Comparison of ENCODE assay signal across 34 cellular contexts in genomic region chr3:138260636-138261035, GRCh38.
"Had no signal": no experiment of that assay in that cellular context is flagged by ENCODE, and none has a peak within 500 bp of the region (broad histone marks: within the 10 kb centered on the region; RNA-seq: fewer than 3 reads in every experiment).

No MANE protein-coding gene starts in this region.

- H3K4me3 Mint-ChIP-seq: activated CD8-positive, alpha-beta T cell treated with anti-CD3 and anti-CD28 coated beads for 36 hours; activated naive CD8-positive, alpha-beta T cell treated with anti-CD3 and anti-CD28 coated beads for 36 hours; activated T-cell treated with anti-CD3 and anti-CD28 coated beads, Interleukin-2, amount 50 U/mL, for 72 hours; activated T-helper 17 cell treated with anti-CD3 and anti-CD28 coated beads, Interleukin-2, amount 50 U/mL, for 72 hours; IgD-negative memory B cell; T-cell; T-helper 17 cell had no signal

- H3K9me3 ChIP-seq: Peyer's patch had no signal

- DNase-seq: activated CD4-positive, alpha-beta T cell treated with anti-CD3 and anti-CD28 coated beads for 1 hour; activated CD4-positive, alpha-beta T cell treated with anti-CD3 and anti-CD28 coated beads for 48 hours; activated CD4-positive, alpha-beta T cell treated with anti-CD3 and anti-CD28 coated beads, Interleukin-2, amount 50 U/mL, for 4 hours; activated CD4-positive, CD25-positive, alpha-beta regulatory T cell; activated CD8-positive, alpha-beta T cell treated with anti-CD3 and anti-CD28 coated beads for 36 hours; activated effector memory CD4-positive, alpha-beta T cell treated with anti-CD3 and anti-CD28 coated beads, Interleukin-2, amount 50 U/mL, for 16 hours; activated naive CD4-positive, alpha-beta T cell; activated naive CD4-positive, alpha-beta T cell treated with anti-CD3 and anti-CD28 coated beads, Interleukin-2, amount 50 U/mL, for 16 hours; activated naive CD8-positive, alpha-beta T cell treated with anti-CD3 and anti-CD28 coated beads for 36 hours; activated T-cell treated with anti-CD3 and anti-CD28 coated beads, Interleukin-2, amount 50 U/mL, for 1 hour; activated T-cell treated with anti-CD3 and anti-CD28 coated beads, Interleukin-2, amount 50 U/mL, for 72 hours; anterior cingulate cortex; brain microvascular endothelial cell; Karpas-422; KBM-7; NCI-H1048; NCI-H1105 treated with DMSO at 0.1 percent for 48 hours; NCI-H1436; NCI-H1694; NCI-H1930; NCI-H2081 treated with DMSO at 0.1 percent for 48 hours; NCI-H510A; NCI-H526; NCI-H748 treated with DMSO at 0.1 percent for 48 hours; NK-92 treated with Interleukin-12 subunit alpha and Interleukin-12 subunit beta, amount 100 ng/mL, for 24 hours; PC-3; Peyer's patch; RPMI8226; SIG-M5; T-cell; T-helper 17 cell; WERI-Rb-1 had no signal

- H3K27me3 ChIP-seq: brain microvascular endothelial cell, Peyer's patch had no signal

- H3K4me3 ChIP-seq: Peyer's patch had no signal

- H3K27ac ChIP-seq: brain microvascular endothelial cell, Peyer's patch, WERI-Rb-1 had no signal

- H3K27ac Mint-ChIP-seq: activated CD8-positive, alpha-beta T cell treated with anti-CD3 and anti-CD28 coated beads for 36 hours; activated naive CD8-positive, alpha-beta T cell treated with anti-CD3 and anti-CD28 coated beads for 36 hours; activated T-cell treated with anti-CD3 and anti-CD28 coated beads, Interleukin-2, amount 50 U/mL, for 72 hours; activated T-helper 17 cell treated with anti-CD3 and anti-CD28 coated beads, Interleukin-2, amount 50 U/mL, for 72 hours; T-cell; T-helper 17 cell had no signal

- H3K4me1 ChIP-seq: Peyer's patch had no signal

- H3K4me1 Mint-ChIP-seq: activated T-helper 17 cell treated with anti-CD3 and anti-CD28 coated beads, Interleukin-2, amount 50 U/mL, for 72 hours; T-cell had no signal

- H3K27me3 Mint-ChIP-seq: activated CD8-positive, alpha-beta T cell treated with anti-CD3 and anti-CD28 coated beads for 36 hours; activated naive CD8-positive, alpha-beta T cell treated with anti-CD3 and anti-CD28 coated beads for 36 hours; activated T-helper 17 cell treated with anti-CD3 and anti-CD28 coated beads, Interleukin-2, amount 50 U/mL, for 72 hours; IgD-negative memory B cell; T-cell; T-helper 17 cell had no signal

- H3K9me3 Mint-ChIP-seq: activated CD8-positive, alpha-beta T cell treated with anti-CD3 and anti-CD28 coated beads for 36 hours; activated naive CD8-positive, alpha-beta T cell treated with anti-CD3 and anti-CD28 coated beads for 36 hours; activated T-cell treated with anti-CD3 and anti-CD28 coated beads, Interleukin-2, amount 50 U/mL, for 72 hours; activated T-helper 17 cell treated with anti-CD3 and anti-CD28 coated beads, Interleukin-2, amount 50 U/mL, for 72 hours; IgD-negative memory B cell; T-cell had no signal
